In the genomic region with DNA sequence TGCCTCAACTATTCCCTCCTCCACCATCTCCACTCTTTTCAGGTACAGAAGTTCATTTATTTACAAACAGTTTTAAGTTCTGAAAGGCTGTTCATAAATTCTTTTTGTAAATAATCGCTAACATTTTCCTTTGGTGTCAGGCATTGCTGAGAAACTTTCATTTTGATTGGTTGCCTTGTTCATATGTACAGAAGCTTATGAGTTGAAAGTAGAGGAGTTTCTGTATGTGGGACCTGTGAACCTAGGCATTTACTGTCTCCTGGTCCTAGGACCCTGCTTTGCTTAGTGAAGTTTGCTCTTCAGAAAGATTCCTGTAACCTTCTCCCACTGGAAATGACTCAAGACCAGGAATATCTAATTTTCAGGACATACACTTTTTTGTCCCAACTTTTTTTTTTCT, we compare ENCODE assay signal across 15 cellular contexts. TPM values are rescaled to one million over a fixed set of nuclear protein-coding genes. Genes with fewer than 3 reads are reported as not detected.
DNase-seq lines count a peak whose midpoint lies in the region; ATAC-seq and TF ChIP-seq lines count a peak whose summit lies in the region.
"Had no signal": no experiment of that assay in that cellular context is flagged by ENCODE, and none has a peak within 500 bp of the region (broad histone marks: within the 10 kb centered on the region; RNA-seq: fewer than 3 reads in every experiment).

No MANE protein-coding gene starts in this region.

- H3K4me3 Mint-ChIP-seq in activated naive CD4-positive, alpha-beta T cell treated with anti-CD3 and anti-CD28 coated beads, Interleukin-2, amount 50 U/mL, for 24 hours, result peak overlapping the region; percentile 19
- H3K4me3 Mint-ChIP-seq in T-helper 17 cell (peak overlapping the region; percentile 41), natural killer cell (peak overlapping the region; percentile 25)

- no peak for DNase-seq in activated naive CD4-positive, alpha-beta T cell (lab: John Stamatoyannopoulos, UW)
- DNase-seq in T-helper 17 cell (no peak), natural killer cell (no peak), DMS 273 (lab: John Stamatoyannopoulos, UW; ENCODE audit: unreplicated experiment) (no peak), NCI-H345 (lab: John Stamatoyannopoulos, UW) (no peak), OCI-M1 (lab: John Stamatoyannopoulos, UW) (no peak)
- DNase-seq: DMS79, KBM-7, MV-4-11, NCI-H1694 treated with DMSO at 0.1 percent for 48 hours, NCI-H510A treated with DMSO at 0.1 percent for 48 hours, NCI-H82, SHP77 treated with DMSO at 0.1 percent for 48 hours had no signal

- H3K9me3 Mint-ChIP-seq in activated naive CD4-positive, alpha-beta T cell treated with anti-CD3 and anti-CD28 coated beads, Interleukin-2, amount 50 U/mL, for 24 hours, result no peaks in the 10 kb centered on the region
- H3K9me3 Mint-ChIP-seq in natural killer cell, result no peaks in the 10 kb centered on the region

- H3K36me3 Mint-ChIP-seq in activated naive CD4-positive, alpha-beta T cell treated with anti-CD3 and anti-CD28 coated beads, Interleukin-2, amount 50 U/mL, for 24 hours, result peaks cover 2% of the 10 kb centered on the region
- H3K36me3 Mint-ChIP-seq in T-helper 17 cell (ENCODE audit: low read depth) (peaks cover 2% of the 10 kb centered on the region), natural killer cell (no peaks in the 10 kb centered on the region)

- H3K27me3 Mint-ChIP-seq in activated naive CD4-positive, alpha-beta T cell treated with anti-CD3 and anti-CD28 coated beads, Interleukin-2, amount 50 U/mL, for 24 hours, result no peaks in the 10 kb centered on the region
- no peaks in the 10 kb centered on the region for H3K27me3 Mint-ChIP-seq in T-helper 17 cell
- H3K27me3 Mint-ChIP-seq in natural killer cell (ENCODE audit: low read depth in 2 of 2), result no peaks in the 10 kb centered on the region

- H3K27ac Mint-ChIP-seq in activated naive CD4-positive, alpha-beta T cell treated with anti-CD3 and anti-CD28 coated beads, Interleukin-2, amount 50 U/mL, for 24 hours, result no peak overlapping the region
- H3K27ac Mint-ChIP-seq in T-helper 17 cell (peak overlapping the region; percentile 87), natural killer cell (peak overlapping the region; percentile 59 to 70)

- TF ChIP-seq CTCF in natural killer cell (IDR thresholded peaks at IDR 0.05), result no peak

- intact Hi-C loops in natural killer cell (cut with micrococcal nuclease), result no loop called here

- H3K9me3 ChIP-seq in T-helper 17 cell (ENCODE audit: control insufficient read depth, low read length, poor library complexity, severe bottlenecking), result no peaks in the 10 kb centered on the region
- H3K9me3 ChIP-seq: BLaER1 treated with 17β-estradiol and CSF1 and Interleukin-3, amounts not matched to agents 10 nM and 100 nM had no signal

- no peak for ATAC-seq in T-helper 17 cell
- no peak for ATAC-seq in natural killer cell

- H3K4me1 Mint-ChIP-seq in activated naive CD4-positive, alpha-beta T cell treated with anti-CD3 and anti-CD28 coated beads, Interleukin-2, amount 50 U/mL, for 24 hours, result peaks cover 93% of the 10 kb centered on the region
- H3K4me1 Mint-ChIP-seq in T-helper 17 cell (peaks cover 71% of the 10 kb centered on the region), natural killer cell (peaks cover 80 to 87% of the 10 kb centered on the region in 2 donors)

RNA-seq across cellular contexts. Expression of a gene that starts 30.4 kb away (rescaled TPM):
- total RNA-seq in T-helper 17 cell, result 100 to 1,000 TPM; 137 to 138 TPM
- 100 to 1,000 TPM; 125 to 158 (median 146) TPM for total RNA-seq in natural killer cell
